Comparison of ENCODE assay signal across 9 cellular contexts in the genomic region with DNA sequence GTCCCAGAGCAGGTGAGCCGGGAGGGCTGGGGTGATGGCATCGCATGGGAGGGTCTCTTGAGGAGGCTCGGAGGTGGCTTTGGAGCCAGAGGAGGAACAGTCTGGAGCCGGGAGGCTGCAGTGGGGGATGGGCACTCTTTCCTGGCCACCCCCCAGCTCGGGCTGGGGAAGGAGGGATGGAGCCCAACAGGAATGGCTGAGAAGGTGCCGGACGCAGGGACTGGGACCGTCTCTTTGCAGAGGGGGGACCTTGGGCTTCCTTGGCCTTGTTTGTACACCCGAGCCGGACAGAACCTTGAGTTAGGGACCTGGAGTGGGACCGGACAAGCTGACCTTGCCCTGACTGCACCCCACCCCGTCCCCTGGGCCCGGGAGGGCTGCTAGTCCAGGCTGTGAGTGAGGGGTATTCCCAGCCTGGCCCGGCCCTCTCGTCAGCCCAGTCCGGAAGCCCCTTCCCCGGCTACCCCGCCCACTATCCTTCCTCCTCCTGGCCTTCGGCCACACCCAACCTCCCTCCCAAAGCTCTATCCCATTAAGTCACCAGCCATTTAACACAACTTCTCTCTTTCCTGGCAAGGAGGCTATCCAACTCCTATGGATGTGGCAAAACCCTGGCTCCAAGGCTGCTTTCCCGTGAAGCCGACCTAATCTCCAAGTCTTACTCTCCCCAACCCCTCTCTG. TPM values are rescaled to one million over a fixed set of nuclear protein-coding genes. Genes with fewer than 3 reads are reported as not detected.
A peak's percentile ranks its signal among the peaks of the same experiment; 100 is the strongest.
DNase-seq lines count a peak whose midpoint lies in the region; ATAC-seq and TF ChIP-seq lines count a peak whose summit lies in the region.
"Had no signal": no experiment of that assay in that cellular context is flagged by ENCODE, and none has a peak within 500 bp of the region (broad histone marks: within the 10 kb centered on the region; RNA-seq: fewer than 3 reads in every experiment).

No MANE protein-coding gene starts in this region.

- H3K4me3 Mint-ChIP-seq in WTC11 = peak overlapping the region; percentile 68

- CTCF ChIA-PET in WTC11 (lab: Charles Lee) = interaction anchor here (0.8 to 1.9 kb wide), 12 partner anchors 8 to 331 kb away, joined by 3 to 13 read pairs (median 5); no protein-coding TSS in a partner anchor

- no peaks in the 10 kb centered on the region for H3K9me3 ChIP-seq in ES-I3 (ENCODE audit: control insufficient read depth, insufficient read depth, low read length)
- H3K9me3 ChIP-seq in hepatocyte (ENCODE audit: low read depth) = no peaks in the 10 kb centered on the region
- H3K9me3 ChIP-seq: neutrophil had no signal

- no peaks in the 10 kb centered on the region for H3K9me2 ChIP-seq in hepatocyte (replicated peaks; ENCODE audit: insufficient read depth)

- H3K9ac ChIP-seq in ES-I3 (ENCODE audit: low read depth, low read length) = peak overlapping the region; percentile 72

- no peaks in the 10 kb centered on the region; the same call in 1 of the 2 replicates for H3K36me3 Mint-ChIP-seq in WTC11

- H3K27me3 Mint-ChIP-seq in WTC11 (ENCODE audit: low read depth) = no peaks in the 10 kb centered on the region

- peaks cover 11% of the 10 kb centered on the region for H3K4me1 Mint-ChIP-seq in WTC11

- 40% methylated on average over 15 of the region's 21 CpGs for WGBS in hepatocyte (ENCODE audit: low lambda C conversion rate, missing lambda C conversion rate)

- TF ChIP-seq CTCF in WTC11 (IDR thresholded peaks at IDR 0.05) = no peak
- TF ChIP-seq CTCF in hepatocyte (IDR thresholded peaks at IDR 0.05; ENCODE audit: poor library complexity) = no peak

- ATAC-seq in WTC11 (peak; percentile 67), GM19463 (IDR thresholded peaks at IDR 0.05; ENCODE audit: unreplicated experiment) (no peak), GM21367 (IDR thresholded peaks at IDR 0.05; ENCODE audit: unreplicated experiment) (no peak)

- POLR2A ChIA-PET in WTC11 (lab: Charles Lee) = interaction anchor here (0.5 to 0.7 kb wide), 2 partner anchors 31 to 1145 kb away, joined by 3 to 4 read pairs; no protein-coding TSS in a partner anchor

- H3K27ac ChIP-seq in hepatocyte = peak overlapping the region; percentile 53
- H3K27ac ChIP-seq: neutrophil had no signal

- DNase-seq in WTC11 (ENCODE audit: low spot score) (peak; percentile 61), hepatocyte (ENCODE audit: low spot score) (no peak), skeletal muscle cell (ENCODE audit: low read depth) (no peak), DMS79 treated with DMSO at 0.1 percent for 48 hours (lab: John Stamatoyannopoulos, UW) (no peak)
- DNase-seq in activated CD4-positive, alpha-beta T cell treated with anti-CD3 and anti-CD28 coated beads for 1 hour = no peak

- H2AFZ ChIP-seq in hepatocyte = no peak overlapping the region

- H3K79me2 ChIP-seq in hepatocyte = no peaks in the 10 kb centered on the region

- H3K4me1 ChIP-seq in ES-I3 (ENCODE audit: insufficient read depth, low read length) (peaks cover 7% of the 10 kb centered on the region), hepatocyte (ENCODE audit: insufficient read depth) (peaks cover 17% of the 10 kb centered on the region)

- H3K4me2 ChIP-seq in hepatocyte = peak overlapping the region; percentile 82

- H3K9me3 Mint-ChIP-seq in WTC11 = no peaks in the 10 kb centered on the region

- peaks cover 3% of the 10 kb centered on the region; the same call in 1 of the 2 replicates for H3K36me3 ChIP-seq in ES-I3 (ENCODE audit: insufficient read depth, low read length)
- no peaks in the 10 kb centered on the region for H3K36me3 ChIP-seq in hepatocyte (replicated peaks; ENCODE audit: insufficient read depth, low read depth)

- H3K4me3 ChIP-seq in hepatocyte (no peak overlapping the region), skeletal muscle cell (ENCODE audit: low read depth, low read length) (peak overlapping the region; percentile 61)

- H3K27ac Mint-ChIP-seq in WTC11 = peak overlapping the region; percentile 83

- H3K27me3 ChIP-seq in hepatocyte = peaks cover 27% of the 10 kb centered on the region

- no peaks in the 10 kb centered on the region for H4K20me1 ChIP-seq in hepatocyte (ENCODE audit: insufficient read depth, poor library complexity, severe bottlenecking)

TF ChIP-seq in WTC11, 78 proteins besides CTCF, POLR2A, EP300 and RAD21 (continues in another document):
- TF ChIP-seq ZNF232 (CRISPR knock-in tag; IDR thresholded peaks at IDR 0.05) = no peak
- TF ChIP-seq, protein P1, sequence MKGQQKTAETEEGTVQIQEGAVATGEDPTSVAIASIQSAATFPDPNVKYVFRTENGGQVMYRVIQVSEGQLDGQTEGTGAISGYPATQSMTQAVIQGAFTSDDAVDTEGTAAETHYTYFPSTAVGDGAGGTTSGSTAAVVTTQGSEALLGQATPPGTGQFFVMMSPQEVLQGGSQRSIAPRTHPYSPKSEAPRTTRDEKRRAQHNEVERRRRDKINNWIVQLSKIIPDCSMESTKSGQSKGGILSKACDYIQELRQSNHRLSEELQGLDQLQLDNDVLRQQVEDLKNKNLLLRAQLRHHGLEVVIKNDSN (CRISPR knock-in tag; IDR thresholded peaks at IDR 0.05) = no peak
- TF ChIP-seq ZNF423 (CRISPR knock-in tag; IDR thresholded peaks at IDR 0.05) = no peak
- no peak for TF ChIP-seq CDX4 (CRISPR knock-in tag; IDR thresholded peaks at IDR 0.05; ENCODE audit: borderline replicate concordance)
- TF ChIP-seq NFYB (CRISPR knock-in tag; conservative IDR thresholded peaks at IDR 0.05; ENCODE audit: low read depth) = no peak
- TF ChIP-seq GABPB1 (CRISPR knock-in tag; IDR thresholded peaks at IDR 0.05) = no peak
- no peak for TF ChIP-seq ZNF121 (CRISPR knock-in tag; IDR thresholded peaks at IDR 0.05)
- TF ChIP-seq FOXK1 (CRISPR knock-in tag; IDR thresholded peaks at IDR 0.05) = no peak
- TF ChIP-seq, protein P2, sequence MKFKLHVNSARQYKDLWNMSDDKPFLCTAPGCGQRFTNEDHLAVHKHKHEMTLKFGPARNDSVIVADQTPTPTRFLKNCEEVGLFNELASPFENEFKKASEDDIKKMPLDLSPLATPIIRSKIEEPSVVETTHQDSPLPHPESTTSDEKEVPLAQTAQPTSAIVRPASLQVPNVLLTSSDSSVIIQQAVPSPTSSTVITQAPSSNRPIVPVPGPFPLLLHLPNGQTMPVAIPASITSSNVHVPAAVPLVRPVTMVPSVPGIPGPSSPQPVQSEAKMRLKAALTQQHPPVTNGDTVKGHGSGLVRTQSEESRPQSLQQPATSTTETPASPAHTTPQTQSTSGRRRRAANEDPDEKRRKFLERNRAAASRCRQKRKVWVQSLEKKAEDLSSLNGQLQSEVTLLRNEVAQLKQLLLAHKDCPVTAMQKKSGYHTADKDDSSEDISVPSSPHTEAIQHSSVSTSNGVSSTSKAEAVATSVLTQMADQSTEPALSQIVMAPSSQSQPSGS (CRISPR knock-in tag; IDR thresholded peaks at IDR 0.05; ENCODE audit: borderline replicate concordance, low read depth) = no peak
- TF ChIP-seq, protein P3, sequence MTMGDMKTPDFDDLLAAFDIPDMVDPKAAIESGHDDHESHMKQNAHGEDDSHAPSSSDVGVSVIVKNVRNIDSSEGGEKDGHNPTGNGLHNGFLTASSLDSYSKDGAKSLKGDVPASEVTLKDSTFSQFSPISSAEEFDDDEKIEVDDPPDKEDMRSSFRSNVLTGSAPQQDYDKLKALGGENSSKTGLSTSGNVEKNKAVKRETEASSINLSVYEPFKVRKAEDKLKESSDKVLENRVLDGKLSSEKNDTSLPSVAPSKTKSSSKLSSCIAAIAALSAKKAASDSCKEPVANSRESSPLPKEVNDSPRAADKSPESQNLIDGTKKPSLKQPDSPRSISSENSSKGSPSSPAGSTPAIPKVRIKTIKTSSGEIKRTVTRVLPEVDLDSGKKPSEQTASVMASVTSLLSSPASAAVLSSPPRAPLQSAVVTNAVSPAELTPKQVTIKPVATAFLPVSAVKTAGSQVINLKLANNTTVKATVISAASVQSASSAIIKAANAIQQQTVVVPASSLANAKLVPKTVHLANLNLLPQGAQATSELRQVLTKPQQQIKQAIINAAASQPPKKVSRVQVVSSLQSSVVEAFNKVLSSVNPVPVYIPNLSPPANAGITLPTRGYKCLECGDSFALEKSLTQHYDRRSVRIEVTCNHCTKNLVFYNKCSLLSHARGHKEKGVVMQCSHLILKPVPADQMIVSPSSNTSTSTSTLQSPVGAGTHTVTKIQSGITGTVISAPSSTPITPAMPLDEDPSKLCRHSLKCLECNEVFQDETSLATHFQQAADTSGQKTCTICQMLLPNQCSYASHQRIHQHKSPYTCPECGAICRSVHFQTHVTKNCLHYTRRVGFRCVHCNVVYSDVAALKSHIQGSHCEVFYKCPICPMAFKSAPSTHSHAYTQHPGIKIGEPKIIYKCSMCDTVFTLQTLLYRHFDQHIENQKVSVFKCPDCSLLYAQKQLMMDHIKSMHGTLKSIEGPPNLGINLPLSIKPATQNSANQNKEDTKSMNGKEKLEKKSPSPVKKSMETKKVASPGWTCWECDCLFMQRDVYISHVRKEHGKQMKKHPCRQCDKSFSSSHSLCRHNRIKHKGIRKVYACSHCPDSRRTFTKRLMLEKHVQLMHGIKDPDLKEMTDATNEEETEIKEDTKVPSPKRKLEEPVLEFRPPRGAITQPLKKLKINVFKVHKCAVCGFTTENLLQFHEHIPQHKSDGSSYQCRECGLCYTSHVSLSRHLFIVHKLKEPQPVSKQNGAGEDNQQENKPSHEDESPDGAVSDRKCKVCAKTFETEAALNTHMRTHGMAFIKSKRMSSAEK (CRISPR knock-in tag; IDR thresholded peaks at IDR 0.05; ENCODE audit: borderline replicate concordance) = no peak

RNA-seq across cellular contexts. Expression of gene TBXA2R, which starts 0.9 kb away (rescaled TPM):
- total RNA-seq in WTC11 (2021) (1.0 to 1.4 TPM (median 1.3 TPM) in 3 replicates), hepatocyte (0.12 and 0.70 TPM in 2 replicates)
- polyA plus RNA-seq in hepatocyte = 1.2 and 2.0 TPM in 2 replicates

RNA-seq across cellular contexts. Expression of gene CACTIN, which starts 19.1 kb away (rescaled TPM):
- total RNA-seq in WTC11 (2021) = 39.3 to 43.0 TPM (median 42.2 TPM) in 3 replicates
- 15.5 and 18.3 TPM in 2 replicates for total RNA-seq in hepatocyte
- polyA plus RNA-seq in hepatocyte = 15.7 and 18.3 TPM in 2 replicates

RNA-seq across cellular contexts. Expression of gene GIPC3, which starts 22.3 kb away (rescaled TPM):
- total RNA-seq in WTC11 (2021) (1.0 to 2.3 TPM (median 1.6 TPM) in 3 replicates), hepatocyte (0.04 TPM in 1 of 2 replicates, not detected in the other)
- polyA plus RNA-seq in hepatocyte = 0.19 and 0.28 TPM in 2 replicates

RNA-seq across cellular contexts. Expression of gene HMG20B, which starts 34.8 kb away (rescaled TPM):
- total RNA-seq in WTC11 (2021) (115 to 132 TPM (median 121 TPM) in 3 replicates), hepatocyte (61.4 and 62.6 TPM in 2 replicates)
- polyA plus RNA-seq in hepatocyte = 82.3 and 105 TPM in 2 replicates

RNA-seq across cellular contexts. Expression of gene MFSD12, which starts 50.2 kb away (rescaled TPM):
- 59.9 to 75.4 TPM (median 71.0 TPM) in 3 replicates for total RNA-seq in WTC11 (2021)
- total RNA-seq in hepatocyte = 39.3 and 44.7 TPM in 2 replicates
- polyA plus RNA-seq in hepatocyte = 57.7 and 63.5 TPM in 2 replicates
